Comparison of ENCODE assay signal across 14 cellular contexts in genomic region chr7:2198206-2198605, GRCh38. TPM values are rescaled to one million over a fixed set of nuclear protein-coding genes. Genes with fewer than 3 reads are reported as not detected.
DNase-seq lines count a peak whose midpoint lies in the region; ATAC-seq and TF ChIP-seq lines count a peak whose summit lies in the region.
"Had no signal": no experiment of that assay in that cellular context is flagged by ENCODE, and none has a peak within 500 bp of the region (broad histone marks: within the 10 kb centered on the region; RNA-seq: fewer than 3 reads in every experiment).

No MANE protein-coding gene starts in this region.

- peaks cover 0 to 14% (median 3%) of the 10 kb centered on the region in 4 donors for H3K4me1 ChIP-seq in upper lobe of left lung
- H3K4me1 ChIP-seq: Peyer's patch had no signal

- WGBS in upper lobe of left lung, 2 donors = 84 to 86% methylated on average over 1 to 4 of the region's 15 CpGs

- no peak overlapping the region for H3K4me3 ChIP-seq in upper lobe of left lung
- H3K4me3 ChIP-seq: heart right ventricle, Peyer's patch had no signal

- no peak for TF ChIP-seq CTCF in upper lobe of left lung (IDR thresholded peaks at IDR 0.05)

- intact Hi-C loops in sciatic nerve (cut with DNase I) = no loop called here

- H3K9me3 ChIP-seq in upper lobe of left lung = no peaks in the 10 kb centered on the region

- ATAC-seq in upper lobe of left lung (ENCODE audit: low FRiP score in 2 of 2) (peak; percentile 37 to 79), sciatic nerve (no peak), HG03342 (IDR thresholded peaks at IDR 0.05; ENCODE audit: unreplicated experiment) (no peak)
- ATAC-seq: activated CD8-positive, alpha-beta memory T cell treated with anti-CD3 and anti-CD28 coated beads, Interleukin-2, amount 10 ng/mL, durations not matched to agents 7 days and 5 days; WTC11 had no signal

- no peak overlapping the region for H3K27ac ChIP-seq in upper lobe of left lung
- H3K27ac ChIP-seq: Peyer's patch had no signal

- no peak for TF ChIP-seq POLR2A in upper lobe of left lung (IDR thresholded peaks at IDR 0.05)

- peaks cover 0 to 47% (median 23%) of the 10 kb centered on the region in 4 donors for H3K36me3 ChIP-seq in upper lobe of left lung

- DNase-seq in NCI-H748 (lab: John Stamatoyannopoulos, UW; ENCODE audit: unreplicated experiment) (peak; percentile 56), NCI-H748 treated with DMSO at 0.1 percent for 48 hours (lab: John Stamatoyannopoulos, UW) (no peak), NCI-H2081 (lab: John Stamatoyannopoulos, UW) (peak; percentile 67 to 90), cerebellar cortex (ENCODE audit: low spot score) (peak; percentile 10), upper lobe of left lung (peak; percentile 68 to 91), dermis blood vessel endothelial cell (no peak), sciatic nerve (ENCODE audit: low spot score) (no peak)
- DNase-seq: activated CD8-positive, alpha-beta memory T cell treated with anti-CD3 and anti-CD28 coated beads, Interleukin-2, amount 10 ng/mL, durations not matched to agents 7 days and 5 days; activated naive CD4-positive, alpha-beta T cell; CD4-positive, alpha-beta memory T cell; heart right ventricle; Peyer's patch had no signal

- TF ChIP-seq EP300 in upper lobe of left lung (IDR thresholded peaks at IDR 0.05) = no peak

- no peaks in the 10 kb centered on the region for H3K27me3 ChIP-seq in upper lobe of left lung
- H3K27me3 ChIP-seq: heart right ventricle, Peyer's patch had no signal

RNA-seq across cellular contexts. Expression of gene MAD1L1, which starts 34.5 kb away (rescaled TPM):
- total RNA-seq in upper lobe of left lung (100 to 1,000 TPM in 2 of 6 donors, 10 to 100 TPM in 4; 40.6 to 364 (median 65.6) TPM), dermis blood vessel endothelial cell (48.4 and 53.3 TPM in 2 replicates), sciatic nerve (42.1 TPM)

RNA-seq across cellular contexts. Expression of gene MRM2, which starts 43.8 kb away (rescaled TPM):
- total RNA-seq in upper lobe of left lung (10 to 100 TPM in 5 of 6 donors, 1 to 10 TPM in 1; 9.4 to 27.0 (median 23.0) TPM), dermis blood vessel endothelial cell (15.3 and 20.1 TPM in 2 replicates), sciatic nerve (12.9 TPM)

RNA-seq across cellular contexts. Expression of gene NUDT1, which starts 43.8 kb away (rescaled TPM):
- total RNA-seq in upper lobe of left lung (10 to 100 TPM in 5 of 6 donors, 1 to 10 TPM in 1; 6.3 to 23.2 (median 13.9) TPM), dermis blood vessel endothelial cell (8.0 and 14.2 TPM in 2 replicates), sciatic nerve (11.5 TPM)

Comparison
In these comparisons a context has a peak if more than half of its experiments do, and no peak if none do; other contexts are left out.
1. DNase-seq: peak in NCI-H748 (single experiment), NCI-H2081 (2 of 2), cerebellar cortex (single experiment) and upper lobe of left lung (2 of 2); none in NCI-H748 treated with DMSO at 0.1 percent for 48 hours (single experiment), dermis blood vessel endothelial cell (single experiment) and sciatic nerve (single experiment).
2. ATAC-seq: peak in upper lobe of left lung (2 of 2); none in sciatic nerve (single experiment) and HG03342 (single experiment).